28 cellular contexts compared by ENCODE assay signal in genomic region chr15:52117549-52117948, GRCh38. TPM values are rescaled to one million over a fixed set of nuclear protein-coding genes. Genes with fewer than 3 reads are reported as not detected.
A peak's percentile ranks its signal among the peaks of the same experiment; 100 is the strongest.
DNase-seq lines count a peak whose midpoint lies in the region; ATAC-seq, FAIRE-seq and TF ChIP-seq lines count a peak whose summit lies in the region.
"Had no signal": no experiment of that assay in that cellular context is flagged by ENCODE, and none has a peak within 500 bp of the region (broad histone marks: within the 10 kb centered on the region; RNA-seq: fewer than 3 reads in every experiment).

No MANE protein-coding gene starts in this region.

- H3K27me3 ChIP-seq in transverse colon, result peaks cover 6% of the 10 kb centered on the region
- H3K27me3 ChIP-seq in psoas muscle (ENCODE audit: insufficient read depth in 3 of 3, low read length in 2 of 3), result peaks cover 0 to 12% (median 0%) of the 10 kb centered on the region in 3 donors

- WGBS in transverse colon (ENCODE audit: low coverage in 1 of 2), 2 donors, result 80 to 93% methylated on average over 2 to 9 of the region's 9 CpGs
- WGBS in psoas muscle, 3 donors, result 70 to 76% (median 74%) methylated on average over 9 of the region's 9 CpGs

- intact Hi-C loops in transverse colon (cut with DNase I; ENCODE audit: low total_unique reads) (no loop called here), psoas muscle (cut with DNase I) (no loop called here)

- no peak for TF ChIP-seq POLR2A in transverse colon (IDR thresholded peaks at IDR 0.05)

- no peak overlapping the region for H3K4me3 Mint-ChIP-seq in nephron progenitor cell
- H3K4me3 Mint-ChIP-seq: activated CD4-positive, alpha-beta T cell treated with anti-CD3 and anti-CD28 coated beads, Interleukin-2, amount 10 ng/mL, durations not matched to agents 7 days and 5 days; activated CD8-positive, alpha-beta memory T cell treated with anti-CD3 and anti-CD28 coated beads, Interleukin-2, amount 10 ng/mL, durations not matched to agents 7 days and 5 days; activated naive CD8-positive, alpha-beta T cell had no signal

- no peak overlapping the region for H3K27ac ChIP-seq in transverse colon
- H3K27ac ChIP-seq in psoas muscle, result no peak overlapping the region
- H3K27ac ChIP-seq: esophagus squamous epithelium, gastrocnemius medialis, GM23248, left lung, WERI-Rb-1 had no signal

- H3K4me1 ChIP-seq in transverse colon (peaks cover 0 to 18% (median 9%) of the 10 kb centered on the region in 4 donors), psoas muscle (no peaks in the 10 kb centered on the region)
- H3K4me1 ChIP-seq: gastrocnemius medialis had no signal

- peaks cover 7% of the 10 kb centered on the region for H3K27me3 Mint-ChIP-seq in nephron progenitor cell (ENCODE audit: low read depth, poor library complexity)
- H3K27me3 Mint-ChIP-seq: activated naive CD8-positive, alpha-beta T cell had no signal

- peaks cover 4% of the 10 kb centered on the region for H3K9me3 Mint-ChIP-seq in nephron progenitor cell
- H3K9me3 Mint-ChIP-seq: activated CD4-positive, alpha-beta T cell treated with anti-CD3 and anti-CD28 coated beads, Interleukin-2, amount 10 ng/mL, durations not matched to agents 7 days and 5 days had no signal

- H3K9me3 ChIP-seq in transverse colon (no peaks in the 10 kb centered on the region), psoas muscle (no peaks in the 10 kb centered on the region)
- H3K9me3 ChIP-seq: esophagus squamous epithelium, gastrocnemius medialis, left lung had no signal

- H3K36me3 Mint-ChIP-seq in nephron progenitor cell (ENCODE audit: low read depth), result no peaks in the 10 kb centered on the region
- H3K36me3 Mint-ChIP-seq: activated CD8-positive, alpha-beta memory T cell treated with anti-CD3 and anti-CD28 coated beads, Interleukin-2, amount 10 ng/mL, durations not matched to agents 7 days and 5 days; activated naive CD8-positive, alpha-beta T cell had no signal

- peak overlapping the region; percentile 95 for H3K27ac Mint-ChIP-seq in nephron progenitor cell
- H3K27ac Mint-ChIP-seq: activated CD4-positive, alpha-beta T cell treated with anti-CD3 and anti-CD28 coated beads, Interleukin-2, amount 10 ng/mL, durations not matched to agents 7 days and 5 days; activated CD8-positive, alpha-beta memory T cell treated with anti-CD3 and anti-CD28 coated beads, Interleukin-2, amount 10 ng/mL, durations not matched to agents 7 days and 5 days; activated naive CD8-positive, alpha-beta T cell had no signal

- ATAC-seq in psoas muscle, result no peak
- ATAC-seq: activated CD8-positive, alpha-beta memory T cell treated with anti-CD3 and anti-CD28 coated beads, Interleukin-2, amount 10 ng/mL, durations not matched to agents 7 days and 5 days; gastrocnemius medialis; left lung; PC-3 had no signal

- DNase-seq in ACHN (peak; percentile 29), RCC 7860 (ENCODE audit: low spot score) (peak; percentile 72), glomerular visceral epithelial cell (ENCODE audit: extremely low spot score) (peak; percentile 69), nephron progenitor cell (no peak), transverse colon (no peak), AG20443 (ENCODE audit: low spot score) (no peak), NCI-H1417 treated with DMSO at 0.1 percent for 48 hours (lab: John Stamatoyannopoulos, UW) (no peak), psoas muscle (no peak)
- DNase-seq: activated CD4-positive, alpha-beta T cell treated with anti-CD3 and anti-CD28 coated beads, Interleukin-2, amount 10 ng/mL, durations not matched to agents 7 days and 5 days; activated CD8-positive, alpha-beta memory T cell treated with anti-CD3 and anti-CD28 coated beads, Interleukin-2, amount 10 ng/mL, durations not matched to agents 7 days and 5 days; esophagus squamous epithelium; gastrocnemius medialis; GM23248; left lung; NCI-H1105 treated with DMSO at 0.1 percent for 48 hours; NCI-H2081 treated with DMSO at 0.1 percent for 48 hours; PC-3; small intestine; stimulated activated CD4-positive, alpha-beta T cell treated with anti-CD3 and anti-CD28 coated beads, Interleukin-2, amount 100 ng/mL, for 48 hours; stimulated activated naive CD4-positive, alpha-beta T cell treated with Interleukin-2 at 50 U/mL for 16 hours; T-helper 2 cell; WERI-Rb-1 had no signal

- no peak for TF ChIP-seq CTCF in nephron progenitor cell (IDR thresholded peaks at IDR 0.05)
- TF ChIP-seq CTCF in transverse colon (IDR thresholded peaks at IDR 0.05), result no peak
- TF ChIP-seq CTCF in psoas muscle (IDR thresholded peaks at IDR 0.05), result no peak

- H3K4me3 ChIP-seq in transverse colon, result no peak overlapping the region
- no peak overlapping the region for H3K4me3 ChIP-seq in psoas muscle
- H3K4me3 ChIP-seq: esophagus squamous epithelium, gastrocnemius medialis, GM23248, left lung had no signal

- in situ Hi-C loops in ACHN (cut with HindIII; ENCODE audit: low pct_ligation_motif_present, low pct_unique_long_range_greater_than_20kb, low sequenced_read_pairs), result no loop called here
- in situ Hi-C loops in transverse colon (cut with MboI; ENCODE audit: low pct_ligation_motif_present in 1 of 4, low pct_unique_long_range_greater_than_20kb in 1 of 4, low sequenced_read_pairs in 3 of 4), result no loop called here

- TF ChIP-seq EP300 in transverse colon (IDR thresholded peaks at IDR 0.05; ENCODE audit: low read depth), result no peak

- peak; percentile 79 for FAIRE-seq in RCC 7860 (lab: Jason Lieb, UNC)
- FAIRE-seq: A204.1, D721Med, small intestine had no signal

- H3K36me3 ChIP-seq in transverse colon (no peaks in the 10 kb centered on the region), psoas muscle (ENCODE audit: insufficient read depth in 1 of 2, low read depth in 1 of 2) (no peaks in the 10 kb centered on the region)
- H3K36me3 ChIP-seq: gastrocnemius medialis, left lung had no signal

- peaks cover 24% of the 10 kb centered on the region for H3K4me1 Mint-ChIP-seq in nephron progenitor cell
- H3K4me1 Mint-ChIP-seq: activated CD8-positive, alpha-beta memory T cell treated with anti-CD3 and anti-CD28 coated beads, Interleukin-2, amount 10 ng/mL, durations not matched to agents 7 days and 5 days had no signal

RNA-seq across cellular contexts. Expression of gene BCL2L10, which starts 5.0 kb away (rescaled TPM):
- 1 to 10 TPM in 2 of 4 donors, not detected in 2; 1.7 to 5.3 TPM for total RNA-seq in transverse colon
- total RNA-seq in psoas muscle, result not detected
- under 1 TPM in 1 of 3 donors, not detected in 2; 0.04 TPM for polyA plus RNA-seq in psoas muscle
- total RNA-seq: activated CD8-positive, alpha-beta memory T cell treated with anti-CD3 and anti-CD28 coated beads, Interleukin-2, amount 10 ng/mL, durations not matched to agents 7 days and 5 days; gastrocnemius medialis; GM23248; PC-3; posterior vena cava; SK-MEL-5 had no signal
- polyA plus RNA-seq: GM23248, neural cell had no signal

Comparison
In these comparisons a context has a peak if more than half of its experiments do, and no peak if none do; other contexts are left out.
1. DNase-seq: peak in ACHN (single experiment), RCC 7860 (single experiment) and glomerular visceral epithelial cell (single experiment); none in nephron progenitor cell (single experiment), transverse colon (single experiment), AG20443 (single experiment), NCI-H1417 treated with DMSO at 0.1 percent for 48 hours (single experiment) and psoas muscle (0 of 2).